9 cellular contexts compared by ENCODE assay signal in genomic region chrX:83469551-83469950, GRCh38. TPM values are rescaled to one million over a fixed set of nuclear protein-coding genes. Genes with fewer than 3 reads are reported as not detected.
DNase-seq lines count a peak whose midpoint lies in the region; ATAC-seq and TF ChIP-seq lines count a peak whose summit lies in the region.
"Had no signal": no experiment of that assay in that cellular context is flagged by ENCODE, and none has a peak within 500 bp of the region (broad histone marks: within the 10 kb centered on the region; RNA-seq: fewer than 3 reads in every experiment).

No MANE protein-coding gene starts in this region.

- TF ChIP-seq POLR2A in NB4 (IDR thresholded peaks at IDR 0.05; ENCODE audit: extremely low read depth, insufficient read length) (no peak), spleen (IDR thresholded peaks at IDR 0.05) (no peak)

- H3K4me3 ChIP-seq in left ventricle myocardium inferior, result no peak overlapping the region
- no peak overlapping the region for H3K4me3 ChIP-seq in NB4 (ENCODE audit: low read depth, low read length)
- H3K4me3 ChIP-seq in choroid plexus epithelial cell (ENCODE audit: low read depth, low read length), result no peak overlapping the region
- H3K4me3 ChIP-seq in spleen, result no peak overlapping the region
- H3K4me3 ChIP-seq: skin epidermis had no signal

- H3K9me3 ChIP-seq in left ventricle myocardium inferior (replicated peaks) (no peaks in the 10 kb centered on the region), spleen (peaks cover 0 to 13% (median 0%) of the 10 kb centered on the region in 8 donors)

- ATAC-seq in Right ventricle myocardium inferior, result no peak
- no peak for ATAC-seq in stimulated activated effector memory CD8-positive, alpha-beta T cell treated with anti-CD3 and anti-CD28 coated beads, Interleukin-12 subunit alpha, Interleukin-12 subunit beta, amount 100 ng/mL, for 72 hours

- no peak for DNase-seq in left ventricle myocardium inferior
- DNase-seq in Right ventricle myocardium inferior (ENCODE audit: missing footprints), result no peak
- DNase-seq in HEK293T (ENCODE audit: extremely low spot score), result peak; percentile 26
- DNase-seq in NB4 (ENCODE audit: low read depth), result peak; percentile 37
- DNase-seq in choroid plexus epithelial cell (ENCODE audit: low read depth), result peak; percentile 0
- no peak for DNase-seq in spleen
- no peak for DNase-seq in mesenteric fat pad (ENCODE audit: low spot score)
- DNase-seq in stimulated activated effector memory CD8-positive, alpha-beta T cell treated with anti-CD3 and anti-CD28 coated beads, Interleukin-12 subunit alpha, Interleukin-12 subunit beta, amount 100 ng/mL, for 72 hours (ENCODE audit: low spot score in 2 of 2), result no peak

- H3K27me3 ChIP-seq in left ventricle myocardium inferior (ENCODE audit: low read depth) (no peaks in the 10 kb centered on the region), spleen (replicated peaks in 1 of 7) (peaks cover 0 to 7% (median 0%) of the 10 kb centered on the region in 7 donors)

- CTCF ChIA-PET in HEK293T (lab: Yijun Ruan, JAX), result interaction anchor here (0.6 to 1.8 kb wide), 2 partner anchors 117 to 166 kb away, joined by 7 to 19 read pairs; no protein-coding TSS in a partner anchor

- POLR2A ChIA-PET in HEK293T (lab: Yijun Ruan, JAX), result interaction anchor here (1.4 kb wide), 1 partner anchor 166 kb away, joined by 3 read pairs; no protein-coding TSS in a partner anchor

- H3K4me1 Mint-ChIP-seq in stimulated activated effector memory CD8-positive, alpha-beta T cell treated with anti-CD3 and anti-CD28 coated beads, Interleukin-12 subunit alpha, Interleukin-12 subunit beta, amount 100 ng/mL, for 72 hours, result no peaks in the 10 kb centered on the region

- intact Hi-C loops in left ventricle myocardium inferior (cut with micrococcal nuclease) (no loop called here), Right ventricle myocardium inferior (cut with DNase I) (no loop called here), spleen (cut with DNase I; ENCODE audit: low total_unique reads) (no loop called here)

- no peaks in the 10 kb centered on the region for H3K36me3 Mint-ChIP-seq in stimulated activated effector memory CD8-positive, alpha-beta T cell treated with anti-CD3 and anti-CD28 coated beads, Interleukin-12 subunit alpha, Interleukin-12 subunit beta, amount 100 ng/mL, for 72 hours

- TF ChIP-seq CTCF in left ventricle myocardium inferior (IDR thresholded peaks at IDR 0.05; ENCODE audit: borderline replicate concordance) (peak; percentile 30), NB4 (IDR thresholded peaks at IDR 0.05; ENCODE audit: low read depth, low read length) (peak; percentile 28), choroid plexus epithelial cell (conservative IDR thresholded peaks at IDR 0.05; ENCODE audit: low read depth, low read length) (no peak), spleen (IDR thresholded peaks at IDR 0.05 in 8 of 11, conservative IDR thresholded peaks at IDR 0.05 in 3 of 11) (peak in 8 of 11 experiments; percentile 17 to 40 (median 36))

- peaks cover 11% of the 10 kb centered on the region for H3K9me3 Mint-ChIP-seq in stimulated activated effector memory CD8-positive, alpha-beta T cell treated with anti-CD3 and anti-CD28 coated beads, Interleukin-12 subunit alpha, Interleukin-12 subunit beta, amount 100 ng/mL, for 72 hours

- no peak overlapping the region for H3K27ac ChIP-seq in left ventricle myocardium inferior (replicated peaks)
- H3K27ac ChIP-seq in spleen, result no peak overlapping the region
- H3K27ac ChIP-seq: skin epidermis had no signal

- H3K4me1 ChIP-seq in left ventricle myocardium inferior, result no peaks in the 10 kb centered on the region
- no peaks in the 10 kb centered on the region for H3K4me1 ChIP-seq in spleen

- no peaks in the 10 kb centered on the region for H3K36me3 ChIP-seq in left ventricle myocardium inferior
- no peaks in the 10 kb centered on the region for H3K36me3 ChIP-seq in spleen

- no peak overlapping the region for H3K4me3 Mint-ChIP-seq in stimulated activated effector memory CD8-positive, alpha-beta T cell treated with anti-CD3 and anti-CD28 coated beads, Interleukin-12 subunit alpha, Interleukin-12 subunit beta, amount 100 ng/mL, for 72 hours

- H3K27ac Mint-ChIP-seq in stimulated activated effector memory CD8-positive, alpha-beta T cell treated with anti-CD3 and anti-CD28 coated beads, Interleukin-12 subunit alpha, Interleukin-12 subunit beta, amount 100 ng/mL, for 72 hours, result no peak overlapping the region

TF ChIP-seq in HEK293T, 16 proteins besides CTCF, POLR2A, EP300 and RAD21:
- no peak for TF ChIP-seq FOXM1 (IDR thresholded peaks at IDR 0.05; ENCODE audit: borderline replicate concordance)
- TF ChIP-seq ZNF384 (IDR thresholded peaks at IDR 0.05), result no peak
- no peak for TF ChIP-seq NFRKB (IDR thresholded peaks at IDR 0.05)
- no peak for TF ChIP-seq PKNOX1 (IDR thresholded peaks at IDR 0.05)
- TF ChIP-seq FOXA1 (IDR thresholded peaks at IDR 0.05), result no peak
- no peak for TF ChIP-seq ELF4 (IDR thresholded peaks at IDR 0.05)
- no peak for TF ChIP-seq TARDBP (IDR thresholded peaks at IDR 0.05)
- no peak for TF ChIP-seq BHLHE40 (IDR thresholded peaks at IDR 0.05; ENCODE audit: borderline replicate concordance)

RNA-seq across cellular contexts. Expression of gene POU3F4, which starts 38.5 kb away (rescaled TPM):
- total RNA-seq in left ventricle myocardium inferior (not detected), Right ventricle myocardium inferior (not detected), spleen (not detected), mesenteric fat pad (not detected)
- not detected for polyA plus RNA-seq in spleen

Comparison
In these comparisons a context has a peak if more than half of its experiments do, and no peak if none do; other contexts are left out.
1. DNase-seq: peak in HEK293T (single experiment), NB4 (single experiment) and choroid plexus epithelial cell (single experiment); none in left ventricle myocardium inferior (single experiment), Right ventricle myocardium inferior (single experiment), spleen (single experiment), mesenteric fat pad (single experiment) and stimulated activated effector memory CD8-positive, alpha-beta T cell treated with anti-CD3 and anti-CD28 coated beads, Interleukin-12 subunit alpha, Interleukin-12 subunit beta, amount 100 ng/mL, for 72 hours (0 of 2).